In the genomic region with DNA sequence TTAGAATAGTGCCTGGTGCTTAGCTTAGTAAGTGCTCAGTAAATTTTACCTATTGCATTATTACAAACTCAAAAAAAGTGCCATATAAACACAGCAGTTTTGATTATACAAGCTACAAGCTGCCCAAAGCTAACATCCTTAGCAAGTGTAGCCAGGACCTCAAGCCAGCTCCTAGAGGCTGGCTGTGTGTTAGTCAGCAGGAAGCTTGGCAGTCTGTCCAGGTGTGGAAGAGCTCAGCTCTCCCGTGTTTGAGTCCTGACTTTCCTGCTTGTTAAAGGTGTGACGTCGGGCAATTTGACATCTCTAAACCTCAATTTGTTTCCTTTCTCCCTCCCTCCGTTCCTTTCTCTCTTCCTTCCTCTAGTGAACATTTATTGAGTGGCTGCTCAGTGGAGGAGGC, we compare ENCODE assay signal across 1 cellular context.
TF ChIP-seq lines count a peak whose summit lies in the region.

No MANE protein-coding gene starts in this region.

TF ChIP-seq in K562, 482 proteins besides CTCF, POLR2A, EP300 and RAD21:
- TF ChIP-seq SRSF7 (optimal IDR thresholded peaks at IDR 0.05; ENCODE audit: low read depth, low read length) = no peak
- TF ChIP-seq ETV5 (CRISPR knock-in tag; IDR thresholded peaks at IDR 0.05; ENCODE audit: low read depth) = no peak
- no peak for TF ChIP-seq RFX5 (IDR thresholded peaks at IDR 0.05; ENCODE audit: low read depth, low read length)
- TF ChIP-seq, protein P1, sequence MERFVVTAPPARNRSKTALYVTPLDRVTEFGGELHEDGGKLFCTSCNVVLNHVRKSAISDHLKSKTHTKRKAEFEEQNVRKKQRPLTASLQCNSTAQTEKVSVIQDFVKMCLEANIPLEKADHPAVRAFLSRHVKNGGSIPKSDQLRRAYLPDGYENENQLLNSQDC (CRISPR knock-in tag; IDR thresholded peaks at IDR 0.05) = no peak
- no peak for TF ChIP-seq FOS (IDR thresholded peaks at IDR 0.05; ENCODE audit: extremely low read depth, insufficient read length)
- TF ChIP-seq DDX20 (tag; IDR thresholded peaks at IDR 0.05; ENCODE audit: low read depth) = no peak
- TF ChIP-seq, protein P2, sequence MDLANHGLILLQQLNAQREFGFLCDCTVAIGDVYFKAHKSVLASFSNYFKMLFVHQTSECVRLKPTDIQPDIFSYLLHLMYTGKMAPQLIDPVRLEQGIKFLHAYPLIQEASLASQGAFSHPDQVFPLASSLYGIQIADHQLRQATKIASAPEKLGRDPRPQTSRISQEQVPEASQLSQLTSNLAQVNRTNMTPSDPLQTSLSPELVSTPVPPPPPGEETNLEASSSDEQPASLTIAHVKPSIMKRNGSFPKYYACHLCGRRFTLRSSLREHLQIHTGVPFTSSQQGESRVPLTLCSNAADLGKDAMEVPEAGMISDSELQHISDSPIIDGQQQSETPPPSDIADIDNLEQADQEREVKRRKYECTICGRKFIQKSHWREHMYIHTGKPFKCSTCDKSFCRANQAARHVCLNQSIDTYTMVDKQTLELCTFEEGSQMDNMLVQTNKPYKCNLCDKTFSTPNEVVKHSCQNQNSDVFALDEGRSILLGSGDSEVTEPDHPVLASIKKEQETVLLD (IDR thresholded peaks at IDR 0.05) = no peak
- no peak for TF ChIP-seq SRSF1 (IDR thresholded peaks at IDR 0.05; ENCODE audit: low read depth, low read length)
- no peak for TF ChIP-seq PYGO2 (tag; IDR thresholded peaks at IDR 0.05)
- no peak for TF ChIP-seq RBM39 (optimal IDR thresholded peaks at IDR 0.05; ENCODE audit: low read depth, low read length)
- TF ChIP-seq NCOA6 (IDR thresholded peaks at IDR 0.05) = no peak
- TF ChIP-seq RBM17 (IDR thresholded peaks at IDR 0.05; ENCODE audit: borderline replicate concordance, low read depth, low read length) = no peak
- TF ChIP-seq DNMT1 (IDR thresholded peaks at IDR 0.05) = no peak
- TF ChIP-seq FOXJ2 (tag; IDR thresholded peaks at IDR 0.05) = no peak
- TF ChIP-seq ASH1L (IDR thresholded peaks at IDR 0.05; ENCODE audit: borderline replicate concordance, low read depth, partially characterized antibody) = no peak
